8 cellular contexts compared by ENCODE assay signal in the genomic region with DNA sequence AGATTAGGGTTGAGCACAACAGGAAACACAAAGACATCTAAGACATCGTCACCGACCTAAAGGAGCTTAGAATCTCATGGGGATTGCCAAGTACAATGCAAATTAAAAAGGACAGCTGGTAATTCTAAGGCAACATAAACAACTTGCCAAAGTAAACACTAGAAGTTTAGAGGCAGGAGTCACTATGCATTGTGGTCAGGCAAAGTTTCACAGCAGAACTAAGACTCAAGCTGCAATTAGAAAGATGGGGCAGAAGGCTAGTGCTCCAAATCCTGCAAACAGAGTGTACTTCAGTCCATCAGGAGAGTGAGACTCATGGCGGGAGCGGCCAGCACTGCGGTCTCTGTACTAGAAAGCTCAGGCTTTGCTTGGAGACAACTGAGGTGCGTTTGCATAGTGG. TPM values are rescaled to one million over a fixed set of nuclear protein-coding genes. Genes with fewer than 3 reads are reported as not detected.
A peak's percentile ranks its signal among the peaks of the same experiment; 100 is the strongest.
DNase-seq lines count a peak whose midpoint lies in the region; ATAC-seq and TF ChIP-seq lines count a peak whose summit lies in the region.

No MANE protein-coding gene starts in this region.

- no peak overlapping the region for H3K4me3 ChIP-seq in fibroblast of the aortic adventitia (ENCODE audit: low read depth, low read length)
- no peak overlapping the region for H3K4me3 ChIP-seq in coronary artery
- H3K4me3 ChIP-seq in upper lobe of right lung = no peak overlapping the region

- DNase-seq in GM10248 (ENCODE audit: extremely low spot score) (peak; percentile 46), M059J (ENCODE audit: low read depth) (peak; percentile 91), fibroblast of the aortic adventitia (ENCODE audit: low read depth) (peak; percentile 66), SW 1271 (lab: John Stamatoyannopoulos, UW) (no peak), coronary artery (ENCODE audit: low spot score) (no peak), upper lobe of right lung (no peak), iPS-NIHi11 (ENCODE audit: low spot score) (no peak)

- H3K4me1 ChIP-seq in upper lobe of right lung = peaks cover 80% of the 10 kb centered on the region

- H3K9me3 ChIP-seq in upper lobe of right lung = no peaks in the 10 kb centered on the region

- intact Hi-C loops in upper lobe of right lung (cut with DNase I) = no loop called here

- POLR2A ChIA-PET in GM10248 (lab: Yijun Ruan, JAX) = interaction anchor here (1.2 to 2.1 kb wide), 3 partner anchors 13 to 23 kb away, joined by 3 to 8 read pairs (median 6); no protein-coding TSS in a partner anchor

- no peak for TF ChIP-seq CTCF in GM10248 (IDR thresholded peaks at IDR 0.05; ENCODE audit: control extremely low read depth, extremely low read depth, low read depth, missing control alignments)
- TF ChIP-seq CTCF in fibroblast of the aortic adventitia (IDR thresholded peaks at IDR 0.05; ENCODE audit: insufficient read depth, low read length) = no peak
- no peak for TF ChIP-seq CTCF in coronary artery (IDR thresholded peaks at IDR 0.05)
- no peak for TF ChIP-seq CTCF in upper lobe of right lung (IDR thresholded peaks at IDR 0.05)

- CTCF ChIA-PET in GM10248 (lab: Yijun Ruan, JAX) = interaction anchor here (0.6 to 4.4 kb wide), 9 partner anchors 8 to 79 kb away, joined by 3 to 16 read pairs (median 6); no protein-coding TSS in a partner anchor

- ATAC-seq in GM21723 (IDR thresholded peaks at IDR 0.05; ENCODE audit: unreplicated experiment) (peak; percentile 91), upper lobe of right lung (no peak)

- H3K27me3 ChIP-seq in upper lobe of right lung = no peaks in the 10 kb centered on the region

- no peaks in the 10 kb centered on the region for H3K36me3 ChIP-seq in upper lobe of right lung

- H3K27ac ChIP-seq in coronary artery (peak overlapping the region in 1 of 2 donors; percentile 6), upper lobe of right lung (no peak overlapping the region)

RNA-seq across cellular contexts. Expression of a gene that starts 52.7 kb away (rescaled TPM):
- 12.1 and 18.3 TPM in 2 replicates for total RNA-seq in M059J (2014; rRNA removed; shearing (Covaris generic))
- 16.6 and 28.8 TPM in 2 replicates for total RNA-seq in fibroblast of the aortic adventitia (ENCODE audit: low replicate concordance)
- 64.3 TPM for total RNA-seq in upper lobe of right lung

Comparison
In these comparisons a context has a peak if more than half of its experiments do, and no peak if none do; other contexts are left out.
1. DNase-seq: peak in GM10248 (single experiment), M059J (single experiment) and fibroblast of the aortic adventitia (single experiment); none in SW 1271 (0 of 2), coronary artery (single experiment), upper lobe of right lung (single experiment) and iPS-NIHi11 (single experiment).